14 cellular contexts compared by ENCODE assay signal in genomic region chr6:165616116-165616515, GRCh38. TPM values are rescaled to one million over a fixed set of nuclear protein-coding genes. Genes with fewer than 3 reads are reported as not detected.
A peak's percentile ranks its signal among the peaks of the same experiment; 100 is the strongest.
DNase-seq lines count a peak whose midpoint lies in the region; ATAC-seq, FAIRE-seq and TF ChIP-seq lines count a peak whose summit lies in the region.
"Had no signal": no experiment of that assay in that cellular context is flagged by ENCODE, and none has a peak within 500 bp of the region (broad histone marks: within the 10 kb centered on the region; RNA-seq: fewer than 3 reads in every experiment).

No MANE protein-coding gene starts in this region.

- peak; percentile 52 for DNase-seq in Daoy (ENCODE audit: low read depth)
- DNase-seq in astrocyte (ENCODE audit: low read depth) = no peak
- DNase-seq in left cardiac atrium = no peak
- no peak for DNase-seq in sciatic nerve (ENCODE audit: low spot score)
- no peak for DNase-seq in SHP77 treated with DMSO at 0.1 percent for 48 hours (lab: John Stamatoyannopoulos, UW)
- DNase-seq: C1 segment of cervical spinal cord, erythroblast, NCI-H187 treated with DMSO at 0.1 percent for 48 hours, right lobe of liver, T-helper 9 cell had no signal

- no peaks in the 10 kb centered on the region for H3K4me1 ChIP-seq in astrocyte (ENCODE audit: insufficient read depth, low read length)
- H3K4me1 ChIP-seq: right lobe of liver had no signal

- H3K9me3 ChIP-seq in astrocyte (ENCODE audit: insufficient read depth, low read depth, low read length) = no peaks in the 10 kb centered on the region
- H3K9me3 ChIP-seq: right lobe of liver had no signal

- peak overlapping the region; percentile 78 for H3K4me2 ChIP-seq in astrocyte (ENCODE audit: low read length)

- no peak overlapping the region for H2AFZ ChIP-seq in astrocyte (ENCODE audit: low read depth, low read length)

- H3K36me3 ChIP-seq in astrocyte (ENCODE audit: insufficient read depth, low read length) = no peaks in the 10 kb centered on the region
- H3K36me3 ChIP-seq: right lobe of liver had no signal

- H3K27me3 ChIP-seq in astrocyte (ENCODE audit: insufficient read depth, low read length) = no peaks in the 10 kb centered on the region
- H3K27me3 ChIP-seq: right lobe of liver had no signal

- ATAC-seq in left cardiac atrium = peak; percentile 84
- peak; percentile 93 for ATAC-seq in sciatic nerve
- ATAC-seq in HG03460 (IDR thresholded peaks at IDR 0.05; ENCODE audit: unreplicated experiment) = no peak
- ATAC-seq in HG03354 (IDR thresholded peaks at IDR 0.05; ENCODE audit: poor library complexity, severe bottlenecking, unreplicated experiment) = no peak
- ATAC-seq in HG03280 (IDR thresholded peaks at IDR 0.05; ENCODE audit: unreplicated experiment) = no peak

- peaks cover 4% of the 10 kb centered on the region for H3K27me3 Mint-ChIP-seq in astrocyte (ENCODE audit: low read depth, unreplicated experiment)

- H3K36me3 Mint-ChIP-seq in astrocyte (ENCODE audit: low read depth, unreplicated experiment) = no peaks in the 10 kb centered on the region

- H3K9me3 Mint-ChIP-seq in astrocyte (ENCODE audit: unreplicated experiment) = no peaks in the 10 kb centered on the region

- intact Hi-C loops in left cardiac atrium (cut with DNase I) (no loop called here), sciatic nerve (cut with DNase I) (no loop called here)

- no peak for TF ChIP-seq CTCF in astrocyte (IDR thresholded peaks at IDR 0.05; ENCODE audit: insufficient read depth, low read depth, low read length)

- peak overlapping the region; percentile 72 for H3K9ac ChIP-seq in astrocyte (ENCODE audit: low read length)

- no peak for FAIRE-seq in astrocyte (lab: Jason Lieb, UNC)

- peak overlapping the region; percentile 74 for H3K27ac ChIP-seq in astrocyte (ENCODE audit: low read depth, low read length)
- H3K27ac ChIP-seq: right lobe of liver had no signal

- no peak overlapping the region for H3K4me3 Mint-ChIP-seq in astrocyte (ENCODE audit: unreplicated experiment)

- no peaks in the 10 kb centered on the region for H4K20me1 ChIP-seq in astrocyte (ENCODE audit: insufficient read depth, low read length)

- H3K4me1 Mint-ChIP-seq in astrocyte (ENCODE audit: low read depth, unreplicated experiment) = peaks cover 7% of the 10 kb centered on the region

- no peaks in the 10 kb centered on the region for H3K79me2 ChIP-seq in astrocyte (ENCODE audit: insufficient read depth, low read length)

- peak overlapping the region; percentile 16 for H3K27ac Mint-ChIP-seq in astrocyte (ENCODE audit: unreplicated experiment)

- no peak overlapping the region for H3K4me3 ChIP-seq in astrocyte (ENCODE audit: insufficient read depth, low read depth, low read length)
- H3K4me3 ChIP-seq: lung, right lobe of liver had no signal

RNA-seq across cellular contexts. Expression of gene PDE10A, which starts 46.9 kb away (rescaled TPM):
- 6.7 and 6.8 TPM in 2 replicates for total RNA-seq in Daoy (2014; rRNA removed; shearing (Covaris generic))
- 5.4 and 7.4 TPM in 2 replicates for total RNA-seq in astrocyte
- total RNA-seq in left cardiac atrium = 1 to 10 TPM; 7.1 to 9.4 TPM
- 14.1 TPM for total RNA-seq in sciatic nerve

Comparison
In these comparisons a context has a peak if more than half of its experiments do, and no peak if none do; other contexts are left out.
1. ATAC-seq: peak in left cardiac atrium (2 of 2) and sciatic nerve (single experiment); none in HG03460 (single experiment), HG03354 (single experiment) and HG03280 (single experiment).